In the genomic region with DNA sequence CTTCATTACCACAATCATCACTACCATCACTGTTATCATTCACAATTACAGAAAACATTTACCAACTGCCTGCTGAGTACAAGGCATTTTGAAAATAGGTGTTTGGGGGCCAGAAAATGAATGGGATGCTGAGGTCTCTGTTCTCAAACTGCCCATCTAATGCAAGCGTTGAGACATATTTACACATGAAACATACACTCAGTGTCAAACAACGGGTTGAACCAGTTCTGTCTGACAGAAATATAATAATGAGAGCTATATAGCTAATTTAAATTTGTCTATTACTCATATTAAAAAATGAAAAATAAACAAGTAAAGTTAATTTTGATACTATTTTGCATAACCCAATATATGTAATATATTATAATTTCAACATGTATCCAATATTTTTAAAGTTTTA, we compare ENCODE assay signal across 15 cellular contexts.
"Had no signal": no experiment of that assay in that cellular context is flagged by ENCODE, and none has a peak within 500 bp of the region (broad histone marks: within the 10 kb centered on the region; RNA-seq: fewer than 3 reads in every experiment).

No MANE protein-coding gene starts in this region.

- H3K4me3 ChIP-seq: colonic mucosa, upper lobe of right lung had no signal

- ATAC-seq: activated CD8-positive, alpha-beta T cell treated with anti-CD3 and anti-CD28 coated beads, Interleukin-2, amount 10 ng/mL, durations not matched to agents 7 days and 5 days; foreskin keratinocyte; natural killer cell; upper lobe of right lung had no signal

- H3K36me3 ChIP-seq: colonic mucosa, upper lobe of right lung had no signal

- H3K27ac ChIP-seq: colonic mucosa, foreskin keratinocyte, upper lobe of right lung, VCaP had no signal

- H3K9me3 ChIP-seq: colonic mucosa, upper lobe of right lung had no signal

- DNase-seq: activated CD4-positive, alpha-beta T cell treated with anti-CD3 and anti-CD28 coated beads for 48 hours; activated CD8-positive, alpha-beta memory T cell treated with anti-CD3 and anti-CD28 coated beads, Interleukin-2, amount 50 U/mL, for 48 hours; activated CD8-positive, alpha-beta T cell treated with anti-CD3 and anti-CD28 coated beads, Interleukin-2, amount 10 ng/mL, durations not matched to agents 7 days and 5 days; activated naive CD4-positive, alpha-beta T cell treated with Interleukin-2 at 50 U/mL for 16 hours; caudate nucleus; foreskin keratinocyte; islet precursor cell; natural killer cell; nucleus accumbens; stimulated activated CD4-positive, alpha-beta T cell treated with anti-CD3 and anti-CD28 coated beads, Interleukin-4, amount 100 ng/mL, for 1 hour; stimulated activated CD8-positive, alpha-beta memory T cell treated with anti-CD3 and anti-CD28 coated beads, Interleukin-4, amount 100 ng/mL, for 48 hours; T-helper 9 cell; upper lobe of right lung had no signal

- H3K4me1 ChIP-seq: colonic mucosa, foreskin keratinocyte, upper lobe of right lung had no signal

- H3K27me3 ChIP-seq: colonic mucosa, upper lobe of right lung had no signal
